9 cellular contexts compared by ENCODE assay signal in the genomic region with DNA sequence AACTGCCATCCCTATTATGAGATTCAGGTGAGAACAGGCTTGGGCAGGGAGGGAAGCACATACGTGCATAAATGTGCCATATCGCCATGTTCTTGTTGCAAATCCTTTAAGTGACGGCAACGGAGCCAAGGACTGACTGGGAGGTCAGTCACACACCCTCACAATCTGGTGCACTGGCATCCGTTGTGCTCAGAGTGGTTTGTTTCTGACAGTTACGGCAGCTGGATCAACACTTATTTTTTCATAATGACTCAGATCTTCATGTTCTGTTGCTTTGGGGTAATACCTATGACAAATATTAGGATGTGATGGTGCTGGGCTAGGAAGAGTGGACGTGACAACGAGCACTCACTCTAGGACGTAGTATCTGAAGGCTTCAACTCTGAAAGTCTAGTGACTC. TPM values are rescaled to one million over a fixed set of nuclear protein-coding genes. Genes with fewer than 3 reads are reported as not detected.
DNase-seq lines count a peak whose midpoint lies in the region; ATAC-seq, FAIRE-seq and TF ChIP-seq lines count a peak whose summit lies in the region.
"Had no signal": no experiment of that assay in that cellular context is flagged by ENCODE, and none has a peak within 500 bp of the region (broad histone marks: within the 10 kb centered on the region; RNA-seq: fewer than 3 reads in every experiment).

No MANE protein-coding gene starts in this region.

- FAIRE-seq in GM12878 (lab: Jason Lieb, UNC) = peak; percentile 27

- RAD21 ChIA-PET in GM12878 (lab: Charles Lee; ENCODE audit: unreplicated experiment) = interaction anchor here (0.6 to 9.4 kb wide), 10 partner anchors 10 to 628 kb away, joined by 3 to 184 read pairs (median 8); no protein-coding TSS in a partner anchor

- intact Hi-C loops in GM12878 (cut with micrococcal nuclease; ENCODE audit: unreplicated experiment) = loop anchor here (2.0 kb wide), 1 partner anchor 24 kb away; no protein-coding TSS in a partner anchor
- intact Hi-C loops in heart left ventricle (cut with DNase I) = no loop called here

- H3K36me3 ChIP-seq in GM06990 (ENCODE audit: control insufficient read depth, insufficient read depth, low read length) (no peaks in the 10 kb centered on the region), GM12878 (ENCODE audit: control insufficient read depth in 2 of 2, insufficient read depth in 2 of 2, low read length in 1 of 2) (no peaks in the 10 kb centered on the region), heart left ventricle (no peaks in the 10 kb centered on the region)

- CTCF ChIA-PET in GM12878 (lab: Yijun Ruan, JAX) = interaction anchor here (0.9 to 10.6 kb wide), 6 partner anchors 24 to 764 kb away, joined by 3 to 95 read pairs (median 10); no protein-coding TSS in a partner anchor

- no peak for TF ChIP-seq RAD21 in GM12878 (IDR thresholded peaks at IDR 0.05; ENCODE audit: insufficient read depth, low read depth, low read length)

- peaks cover 16% of the 10 kb centered on the region for H3K4me1 ChIP-seq in GM12878 (ENCODE audit: control insufficient read depth, insufficient read depth, low read length)
- H3K4me1 ChIP-seq in heart left ventricle = peaks cover 0 to 19% (median 0%) of the 10 kb centered on the region in 12 donors

- peak; percentile 80 for TF ChIP-seq POLR2A in GM12878 (IDR thresholded peaks at IDR 0.05; ENCODE audit: low read depth, low read length)
- TF ChIP-seq POLR2A in heart left ventricle (IDR thresholded peaks at IDR 0.05) = no peak

- POLR2A ChIA-PET in GM12878 (lab: Charles Lee) = interaction anchor here (0.8 to 4.5 kb wide), 5 partner anchors 24 to 189 kb away, joined by 3 to 47 read pairs (median 6); no protein-coding TSS in a partner anchor

- H3K9me3 ChIP-seq in GM12878 (replicated peaks; ENCODE audit: control insufficient read depth, insufficient read depth, low read length) (peaks cover 15% of the 10 kb centered on the region), heart left ventricle (peaks cover 0 to 13% (median 3%) of the 10 kb centered on the region in 12 donors)

- H3K9ac ChIP-seq in GM12878 (ENCODE audit: control insufficient read depth, insufficient read depth, low read length) = peak overlapping the region; percentile 59

- peak overlapping the region; percentile 70 for H2AFZ ChIP-seq in GM12878 (ENCODE audit: control insufficient read depth, low read depth, low read length)

- DNase-seq in GM06990 (ENCODE audit: extremely low read depth, insufficient read length) = peak; percentile 78
- DNase-seq in GM12878 (ENCODE audit: low read depth, low spot score) = peak; percentile 98
- DNase-seq in heart left ventricle = no peak
- no peak for DNase-seq in C1 segment of cervical spinal cord (lab: John Stamatoyannopoulos, UW)
- no peak for DNase-seq in DMS153 (lab: John Stamatoyannopoulos, UW)
- no peak for DNase-seq in SK-N-DZ (ENCODE audit: low spot score)

- under 1% methylated on average over 9 of the region's 9 CpGs for WGBS in GM12878 (ENCODE audit: insufficient coverage, insufficient replicate concordance, low lambda C conversion rate, missing lambda C conversion rate)
- 91 to 94% (median 92%) methylated on average over 9 of the region's 9 CpGs for WGBS in heart left ventricle, 4 donors

- in situ Hi-C loops in GM12878 (cut with MboI) = loop anchor here (25.0 kb wide), 1 partner anchor 1053 kb away; no protein-coding TSS in a partner anchor

- TF ChIP-seq EP300 in GM12878 (IDR thresholded peaks at IDR 0.05; ENCODE audit: borderline replicate concordance in 1 of 2, control insufficient read depth in 1 of 2, low read depth in 2 of 2, low read length in 2 of 2) = peak; percentile 99 to 100

- H3K27me3 ChIP-seq in GM06990 (replicated peaks; ENCODE audit: control insufficient read depth, insufficient read depth, low read length) = no peaks in the 10 kb centered on the region
- no peaks in the 10 kb centered on the region for H3K27me3 ChIP-seq in GM12878 (replicated peaks in 1 of 2; ENCODE audit: control insufficient read depth in 2 of 2, insufficient read depth in 2 of 2, low read length in 1 of 2)
- no peaks in the 10 kb centered on the region for H3K27me3 ChIP-seq in heart left ventricle

- no peaks in the 10 kb centered on the region for H3K79me2 ChIP-seq in GM12878 (ENCODE audit: control insufficient read depth, insufficient read depth, low read length)

- peak overlapping the region; percentile 86 for H3K4me2 ChIP-seq in GM12878 (ENCODE audit: control insufficient read depth, insufficient read depth)

- H3K27ac ChIP-seq in GM12878 (ENCODE audit: control insufficient read depth, insufficient read depth) = peak overlapping the region; percentile 88
- H3K27ac ChIP-seq in heart left ventricle = peak overlapping the region in 1 of 12 donors; percentile 71

- SMC1A ChIA-PET in GM12878 (lab: Charles Lee; ENCODE audit: uncharacterized antibody, unreplicated experiment) = interaction anchor here (1.1 to 10.8 kb wide), 10 partner anchors 9 to 639 kb away, joined by 3 to 95 read pairs (median 6); a partner anchor contains a TSS

- no peak for TF ChIP-seq CTCF in GM06990 (IDR thresholded peaks at IDR 0.05; ENCODE audit: insufficient read depth, low read length, poor library complexity, severe bottlenecking)
- TF ChIP-seq CTCF in GM12878 (IDR thresholded peaks at IDR 0.05 in 2 of 3, conservative IDR thresholded peaks at IDR 0.05 in 1 of 3; ENCODE audit: control insufficient read depth in 2 of 3, extremely low read depth in 1 of 3, insufficient read depth in 1 of 3, low read depth in 3 of 3, low read length in 3 of 3) = no peak
- TF ChIP-seq CTCF in heart left ventricle (IDR thresholded peaks at IDR 0.05) = no peak

- ATAC-seq in GM19351 (IDR thresholded peaks at IDR 0.05; ENCODE audit: unreplicated experiment) = peak; percentile 91
- peak; percentile 87 for ATAC-seq in HG03139 (IDR thresholded peaks at IDR 0.05; ENCODE audit: unreplicated experiment)
- peak; percentile 91 for ATAC-seq in GM12878
- ATAC-seq in heart left ventricle = no peak
- ATAC-seq: WTC11 had no signal

- H4K20me1 ChIP-seq in GM12878 (ENCODE audit: control insufficient read depth, insufficient read depth) = no peaks in the 10 kb centered on the region

- H3K4me3 ChIP-seq in GM06990 (replicated peaks; ENCODE audit: low read depth, low read length) (peak overlapping the region; percentile 31), GM12878 (no peak overlapping the region), heart left ventricle (peak overlapping the region in 1 of 12 donors; percentile 12)

- no TSS peak for BruUV-seq in GM12878 (replicated peaks; lab: Mats Ljungman, UMichigan)

TF ChIP-seq in GM12878, 131 proteins besides CTCF, POLR2A, EP300 and RAD21 (continues in another document):
- TF ChIP-seq BRCA1 (IDR thresholded peaks at IDR 0.05; ENCODE audit: low read depth, low read length) (no peak), RCOR1 (conservative IDR thresholded peaks at IDR 0.05; ENCODE audit: low read depth, low read length) (no peak; the same call in 1 of the 2 replicates), PML (IDR thresholded peaks at IDR 0.05; ENCODE audit: low read length) (peak; percentile 93), BHLHE40 (IDR thresholded peaks at IDR 0.05; ENCODE audit: borderline replicate concordance in 1 of 2, low read depth in 2 of 2, low read length in 1 of 2) (peak; percentile 77 to 89)

RNA-seq across cellular contexts. Expression of a gene that starts 56.2 kb away (rescaled TPM):
- 41.2 and 42.9 TPM in 2 replicates for total RNA-seq in GM12878 (2013; cell fraction: nucleolus; rRNA removed)
- 12.0 and 12.4 TPM in 2 replicates for total RNA-seq in GM12878 (2014; rRNA removed)
- total RNA-seq in GM12878 (2014; rRNA removed; fragmentation: Illumina TruSeq; extraction: Trizol) = 14.3 and 14.7 TPM in 2 replicates
- 24.7 and 26.2 TPM in 2 replicates for total RNA-seq in GM12878 (2021)
- polyA plus RNA-seq in GM12878 (2011; ENCODE audit: low read depth) = 15.4 TPM
- polyA plus RNA-seq in GM12878 (2011; rRNA removed) = 21.7 and 22.0 TPM in 2 replicates
- polyA plus RNA-seq in GM12878 (2011; cell fraction: cytosol; rRNA removed) = 16.9 and 24.2 TPM in 2 replicates
- 31.2 and 49.7 TPM in 2 replicates for polyA plus RNA-seq in GM12878 (2011; cell fraction: nucleus; rRNA removed)
- polyA plus RNA-seq in GM12878 (2012) = 16.3 and 22.0 TPM in 2 replicates
- 23.8 and 27.8 TPM in 2 replicates for polyA plus RNA-seq in GM12878 (2014; fragmentation: Illumina TruSeq; extraction: Trizol)
- polyA plus RNA-seq in GM12878 (2014; fragmentation: Nextera tagmentation; extraction: Ambion mirVana) = 1 to 10 TPM; 6.5 to 9.9 TPM
- polyA plus RNA-seq in GM12878 (2014; rRNA removed) = 10.2 and 13.3 TPM in 2 replicates
- polyA plus RNA-seq in GM12878 (2016; fragmentation: Nextera tagmentation; extraction: Ambion mirVana) = 10 to 100 TPM; 27.0 to 33.6 TPM
- polyA minus RNA-seq in GM12878 (2011; rRNA and poly(A)+ RNA removed) = 29.8 and 34.0 TPM in 2 replicates
- polyA minus RNA-seq in GM12878 (2011; cell fraction: cytosol; rRNA and poly(A)+ RNA removed) = 11.2 and 13.8 TPM in 2 replicates
- 21.2 and 35.5 TPM in 2 replicates for polyA minus RNA-seq in GM12878 (2011; cell fraction: nucleus; rRNA and poly(A)+ RNA removed)
- 10 to 100 TPM; 15.8 to 35.9 (median 29.6) TPM for total RNA-seq in heart left ventricle
- polyA plus RNA-seq in heart left ventricle = 10 to 100 TPM; 13.1 to 33.2 TPM
- 30.3 and 32.9 TPM in 2 replicates for polyA plus RNA-seq in SK-N-DZ (2014; cell fraction: cytosol; rRNA removed)
- 19.3 and 23.5 TPM in 2 replicates for polyA plus RNA-seq in SK-N-DZ (2014; cell fraction: nucleus; rRNA removed)

Comparison
In these comparisons a context has a peak if more than half of its experiments do, and no peak if none do; other contexts are left out.
1. DNase-seq: peak in GM06990 (single experiment) and GM12878 (single experiment); none in heart left ventricle (0 of 5), C1 segment of cervical spinal cord (0 of 14), DMS153 (single experiment) and SK-N-DZ (single experiment).
2. ATAC-seq: peak in GM19351 (single experiment), HG03139 (single experiment) and GM12878 (single experiment); none in heart left ventricle (0 of 4).